In genomic region chr12:127293507-127294310, GRCh38 we compare ENCODE assay signal across 8 cellular contexts.
A peak's percentile ranks its signal among the peaks of the same experiment; 100 is the strongest.
DNase-seq lines count a peak whose midpoint lies in the region; ATAC-seq and TF ChIP-seq lines count a peak whose summit lies in the region.

No MANE protein-coding gene starts in this region.

- no peaks in the 10 kb centered on the region for H3K4me1 ChIP-seq in CD4-positive, alpha-beta memory T cell (ENCODE audit: insufficient read depth, low read length)
- H3K4me1 ChIP-seq in foreskin keratinocyte: no peaks in the 10 kb centered on the region

- POLR2A ChIA-PET in CD4-positive, alpha-beta memory T cell (lab: Charles Lee; ENCODE audit: partially characterized antibody): no interaction called here

- H3K4me1 Mint-ChIP-seq in CD4-positive, alpha-beta memory T cell: no peaks in the 10 kb centered on the region
- no peaks in the 10 kb centered on the region for H3K4me1 Mint-ChIP-seq in osteocyte (ENCODE audit: unreplicated experiment)
- no peaks in the 10 kb centered on the region for H3K4me1 Mint-ChIP-seq in endothelial cell (ENCODE audit: unreplicated experiment)

- no peaks in the 10 kb centered on the region for H3K27me3 ChIP-seq in CD4-positive, alpha-beta memory T cell (ENCODE audit: insufficient read depth, low read length)
- H3K27me3 ChIP-seq in H7 (ENCODE audit: control insufficient read depth, insufficient read depth, low read length) (no peaks in the 10 kb centered on the region), foreskin keratinocyte (no peaks in the 10 kb centered on the region)

- TF ChIP-seq CTCF in foreskin keratinocyte (conservative IDR thresholded peaks at IDR 0.05) (peak; percentile 84), osteocyte (IDR thresholded peaks at IDR 0.05) (peak; percentile 69), endothelial cell (IDR thresholded peaks at IDR 0.05; ENCODE audit: unreplicated experiment) (no peak)

- no peaks in the 10 kb centered on the region for H3K36me3 ChIP-seq in CD4-positive, alpha-beta memory T cell (ENCODE audit: insufficient read depth, low read length)
- no peaks in the 10 kb centered on the region for H3K36me3 ChIP-seq in H7 (replicated peaks; ENCODE audit: control insufficient read depth, insufficient read depth, low read length)

- H3K4me3 ChIP-seq in CD4-positive, alpha-beta memory T cell (ENCODE audit: low read length in 2 of 2): no peak overlapping the region
- no peak overlapping the region for H3K4me3 ChIP-seq in H7 (ENCODE audit: insufficient read depth, low read depth, low read length)

- H3K27ac ChIP-seq in CD4-positive, alpha-beta memory T cell (ENCODE audit: low read depth, low read length): no peak overlapping the region
- H3K27ac ChIP-seq in foreskin keratinocyte: no peak overlapping the region

- H3K9me3 ChIP-seq in CD4-positive, alpha-beta memory T cell (ENCODE audit: control insufficient read depth in 1 of 2, low read length in 2 of 2): no peaks in the 10 kb centered on the region

- ATAC-seq in foreskin keratinocyte (peak; percentile 92), GM21381 (IDR thresholded peaks at IDR 0.05; ENCODE audit: unreplicated experiment) (no peak)

- no peaks in the 10 kb centered on the region for H3K9me3 Mint-ChIP-seq in CD4-positive, alpha-beta memory T cell
- H3K9me3 Mint-ChIP-seq in osteocyte (ENCODE audit: unreplicated experiment) (no peaks in the 10 kb centered on the region), endothelial cell (ENCODE audit: unreplicated experiment) (peaks cover 35% of the 10 kb centered on the region)

- no peaks in the 10 kb centered on the region for H3K36me3 Mint-ChIP-seq in CD4-positive, alpha-beta memory T cell
- H3K36me3 Mint-ChIP-seq in osteocyte (ENCODE audit: unreplicated experiment): no peaks in the 10 kb centered on the region
- H3K36me3 Mint-ChIP-seq in endothelial cell (ENCODE audit: low read depth, unreplicated experiment): peaks cover 11% of the 10 kb centered on the region

- no peak overlapping the region for H3K4me3 Mint-ChIP-seq in CD4-positive, alpha-beta memory T cell
- H3K4me3 Mint-ChIP-seq in osteocyte (ENCODE audit: unreplicated experiment): no peak overlapping the region
- no peak overlapping the region for H3K4me3 Mint-ChIP-seq in endothelial cell (ENCODE audit: unreplicated experiment)

- peaks cover 2% of the 10 kb centered on the region in 2 donors for H3K27me3 Mint-ChIP-seq in CD4-positive, alpha-beta memory T cell
- no peaks in the 10 kb centered on the region for H3K27me3 Mint-ChIP-seq in osteocyte (ENCODE audit: unreplicated experiment)
- H3K27me3 Mint-ChIP-seq in endothelial cell (ENCODE audit: unreplicated experiment): peaks cover 16% of the 10 kb centered on the region

- CTCF ChIA-PET in CD4-positive, alpha-beta memory T cell (lab: Charles Lee; ENCODE audit: partially characterized antibody): interaction anchor here (1.1 to 3.7 kb wide), 3 partner anchors 9 to 186 kb away, joined by 4 to 25 read pairs (median 18); no protein-coding TSS in a partner anchor

- intact Hi-C loops in CD4-positive, alpha-beta memory T cell (cut with micrococcal nuclease): loop anchor here (1.0 kb wide), 1 partner anchor 185 kb away; no protein-coding TSS in a partner anchor

- H3K27ac Mint-ChIP-seq in CD4-positive, alpha-beta memory T cell: no peak overlapping the region
- H3K27ac Mint-ChIP-seq in osteocyte (ENCODE audit: unreplicated experiment) (no peak overlapping the region), endothelial cell (ENCODE audit: unreplicated experiment) (no peak overlapping the region)

- peak in 4 of 5 donors; percentile 4 to 33 (median 24) for DNase-seq in CD4-positive, alpha-beta memory T cell
- DNase-seq in H7 (peak; percentile 61), NCI-H774 (lab: John Stamatoyannopoulos, UW) (peak; percentile 47), activated T-cell treated with anti-CD3 and anti-CD28 coated beads for 48 hours (ENCODE audit: low read depth) (peak; percentile 48), foreskin keratinocyte (peak in 1 of 2 donors; percentile 58), osteocyte (ENCODE audit: extremely low spot score, unreplicated experiment) (peak; percentile 86), endothelial cell (ENCODE audit: low spot score) (no peak)
